In the genomic region with DNA sequence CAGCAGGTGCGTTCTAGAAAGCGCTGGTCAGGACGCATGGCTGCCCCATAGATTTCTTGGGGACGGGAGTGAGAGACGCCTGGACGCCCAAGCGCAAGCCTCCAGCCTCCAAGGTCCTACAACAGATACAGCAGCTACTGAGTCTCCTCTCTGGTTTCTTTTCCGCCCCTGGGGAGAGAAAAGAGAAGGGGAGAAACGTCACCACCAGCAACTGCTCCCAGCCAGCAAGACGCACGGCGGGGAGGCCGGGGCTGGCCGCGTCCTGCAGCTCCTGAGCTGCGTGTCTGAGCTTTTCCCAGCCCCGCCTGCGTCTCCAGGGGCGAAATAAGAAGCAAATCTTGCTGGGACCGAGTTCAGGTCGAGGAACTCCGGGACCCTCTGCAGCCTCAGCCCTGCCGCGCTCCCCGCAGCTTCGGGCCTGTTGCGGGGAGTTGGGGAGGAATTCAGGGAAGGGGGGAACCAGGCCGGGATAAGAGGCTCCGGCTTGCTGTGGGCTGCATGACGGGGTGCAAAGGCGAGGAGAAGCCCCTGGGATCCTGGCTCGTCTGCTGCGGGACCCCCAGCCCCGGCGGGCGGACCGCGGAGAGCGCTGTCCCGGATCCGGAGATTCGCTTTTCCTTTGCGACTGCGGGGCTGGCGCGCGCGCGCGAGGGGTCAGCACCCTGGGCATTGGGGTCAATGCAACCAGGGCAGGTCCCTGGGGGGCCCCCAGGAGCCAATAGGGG, we compare ENCODE assay signal across 14 cellular contexts. TPM values are rescaled to one million over a fixed set of nuclear protein-coding genes. Genes with fewer than 3 reads are reported as not detected.
DNase-seq lines count a peak whose midpoint lies in the region; ATAC-seq and TF ChIP-seq lines count a peak whose summit lies in the region.
"Had no signal": no experiment of that assay in that cellular context is flagged by ENCODE, and none has a peak within 500 bp of the region (broad histone marks: within the 10 kb centered on the region; RNA-seq: fewer than 3 reads in every experiment).

No MANE protein-coding gene starts in this region.

- in situ Hi-C loops in Panc1 (cut with HindIII; ENCODE audit: low pct_unique_long_range_greater_than_20kb, low sequenced_read_pairs): no loop called here

- peaks cover 7% of the 10 kb centered on the region for H3K4me1 Mint-ChIP-seq in activated T-cell treated with anti-CD3 and anti-CD28 coated beads, Interleukin-2, amount 50 U/mL, for 72 hours (ENCODE audit: low read depth)

- H3K4me3 ChIP-seq in H7 (ENCODE audit: insufficient read depth, low read depth, low read length): peak overlapping the region; percentile 17; the same call in 1 of the 2 replicates
- H3K4me3 ChIP-seq in Panc1 (ENCODE audit: low read depth in 2 of 2, low read length in 2 of 2): no peak overlapping the region
- peak overlapping the region; percentile 26; the same call in 1 of the 2 replicates for H3K4me3 ChIP-seq in iPS-20b (ENCODE audit: low read length)
- H3K4me3 ChIP-seq in spleen: peak overlapping the region in 2 of 8 donors; percentile 13 to 35
- no peak overlapping the region for H3K4me3 ChIP-seq in upper lobe of right lung

- TF ChIP-seq POLR2A in spleen (IDR thresholded peaks at IDR 0.05): no peak

- H3K27ac ChIP-seq in Panc1 (ENCODE audit: low read length) (no peak overlapping the region), iPS-20b (ENCODE audit: low read length) (no peak overlapping the region), spleen (no peak overlapping the region), upper lobe of right lung (no peak overlapping the region)
- H3K27ac ChIP-seq: ascending aorta had no signal

- TF ChIP-seq CTCF in Panc1 (IDR thresholded peaks at IDR 0.05): no peak
- no peak for TF ChIP-seq CTCF in spleen (IDR thresholded peaks at IDR 0.05 in 8 of 11, conservative IDR thresholded peaks at IDR 0.05 in 3 of 11)
- TF ChIP-seq CTCF in upper lobe of right lung (IDR thresholded peaks at IDR 0.05): no peak

- CTCF ChIA-PET in Panc1 (lab: Charles Lee): no interaction called here

- intact Hi-C loops in Panc1 (cut with micrococcal nuclease; ENCODE audit: unreplicated experiment) (no loop called here), spleen (cut with DNase I; ENCODE audit: low total_unique reads) (no loop called here), upper lobe of right lung (cut with DNase I) (no loop called here)

- WGBS in spleen, 5 donors: 3 to 7% (median 3%) methylated on average over 36 to 50 of the region's 50 CpGs

- no peaks in the 10 kb centered on the region for H3K36me3 ChIP-seq in H7 (replicated peaks; ENCODE audit: control insufficient read depth, insufficient read depth, low read length)
- H3K36me3 ChIP-seq in Panc1 (ENCODE audit: control insufficient read depth, insufficient read depth, low read length): no peaks in the 10 kb centered on the region
- H3K36me3 ChIP-seq in iPS-20b (ENCODE audit: insufficient read depth, low read depth, low read length): no peaks in the 10 kb centered on the region
- H3K36me3 ChIP-seq in spleen: no peaks in the 10 kb centered on the region
- H3K36me3 ChIP-seq in upper lobe of right lung: no peaks in the 10 kb centered on the region
- H3K36me3 ChIP-seq: ascending aorta had no signal

- ATAC-seq in Panc1 (peak; percentile 69), upper lobe of right lung (no peak)
- ATAC-seq in activated T-cell treated with anti-CD3 and anti-CD28 coated beads, Interleukin-2, amount 50 U/mL, for 72 hours (replicated peaks in 1 of 2): no peak
- ATAC-seq: naive thymus-derived CD8-positive, alpha-beta T cell had no signal

- H3K27me3 ChIP-seq in H7 (ENCODE audit: control insufficient read depth, insufficient read depth, low read length) (peaks cover 93% of the 10 kb centered on the region), Panc1 (ENCODE audit: control insufficient read depth, insufficient read depth, low read length) (no peaks in the 10 kb centered on the region), iPS-20b (ENCODE audit: insufficient read depth, low read length) (peaks cover 100% of the 10 kb centered on the region), spleen (replicated peaks in 1 of 7) (peaks cover 0 to 77% (median 31%) of the 10 kb centered on the region in 7 donors), upper lobe of right lung (peaks cover 45% of the 10 kb centered on the region)
- H3K27me3 ChIP-seq: ascending aorta had no signal

- peaks cover 71% of the 10 kb centered on the region for H3K27me3 Mint-ChIP-seq in activated T-cell treated with anti-CD3 and anti-CD28 coated beads, Interleukin-2, amount 50 U/mL, for 72 hours (ENCODE audit: low read depth)

- H3K27ac Mint-ChIP-seq in activated T-cell treated with anti-CD3 and anti-CD28 coated beads, Interleukin-2, amount 50 U/mL, for 72 hours: no peak overlapping the region
- H3K27ac Mint-ChIP-seq: activated CD4-positive, alpha-beta memory T cell treated with anti-CD3 and anti-CD28 coated beads for 36 hours had no signal

- POLR2A ChIA-PET in Panc1 (lab: Charles Lee): no interaction called here

- no peaks in the 10 kb centered on the region for H3K4me1 ChIP-seq in Panc1 (ENCODE audit: control insufficient read depth, insufficient read depth, low read length)
- no peaks in the 10 kb centered on the region for H3K4me1 ChIP-seq in iPS-20b (ENCODE audit: insufficient read depth, low read length)
- peaks cover 0 to 14% (median 6%) of the 10 kb centered on the region in 6 donors for H3K4me1 ChIP-seq in spleen
- no peaks in the 10 kb centered on the region for H3K4me1 ChIP-seq in upper lobe of right lung
- H3K4me1 ChIP-seq: ascending aorta had no signal

- peaks cover 8 to 10% of the 10 kb centered on the region in 2 donors for H3K36me3 Mint-ChIP-seq in activated T-cell treated with anti-CD3 and anti-CD28 coated beads, Interleukin-2, amount 50 U/mL, for 72 hours (ENCODE audit: insufficient read depth in 2 of 2)
- H3K36me3 Mint-ChIP-seq: activated CD4-positive, alpha-beta memory T cell treated with anti-CD3 and anti-CD28 coated beads for 36 hours had no signal

- H3K4me3 Mint-ChIP-seq in activated T-cell treated with anti-CD3 and anti-CD28 coated beads, Interleukin-2, amount 50 U/mL, for 72 hours: peak overlapping the region in 1 of 2 donors; percentile 20
- H3K4me3 Mint-ChIP-seq: activated CD4-positive, alpha-beta memory T cell treated with anti-CD3 and anti-CD28 coated beads for 36 hours had no signal

- no peak overlapping the region for H3K9ac ChIP-seq in iPS-20b (ENCODE audit: low read depth, low read length)

- DNase-seq in H7 (peak; percentile 74), Panc1 (ENCODE audit: low read depth, low spot score) (no peak), spleen (peak; percentile 54), upper lobe of right lung (no peak), hippocampal formation (lab: John Stamatoyannopoulos, UW) (no peak)
- DNase-seq in activated T-cell treated with anti-CD3 and anti-CD28 coated beads, Interleukin-2, amount 50 U/mL, for 72 hours: no peak
- DNase-seq: activated CD4-positive, alpha-beta memory T cell treated with anti-CD3 and anti-CD28 coated beads for 36 hours; COR-L47; effector CD4-positive, alpha-beta T cell; foreskin melanocyte; NCI-H510A had no signal

- H3K9me3 ChIP-seq in Panc1 (ENCODE audit: control insufficient read depth, insufficient read depth, low read depth, low read length) (no peaks in the 10 kb centered on the region), iPS-20b (ENCODE audit: insufficient read depth, low read depth, low read length) (peaks cover 17% of the 10 kb centered on the region; the same call in 1 of the 2 replicates), spleen (no peaks in the 10 kb centered on the region), upper lobe of right lung (no peaks in the 10 kb centered on the region)
- H3K9me3 ChIP-seq: ascending aorta had no signal

- BruUV-seq in Panc1 (replicated peaks; lab: Mats Ljungman, UMichigan): no TSS peak

- H3K9me3 Mint-ChIP-seq in activated T-cell treated with anti-CD3 and anti-CD28 coated beads, Interleukin-2, amount 50 U/mL, for 72 hours: peaks cover 4 to 7% of the 10 kb centered on the region in 2 donors
- H3K9me3 Mint-ChIP-seq: activated CD4-positive, alpha-beta memory T cell treated with anti-CD3 and anti-CD28 coated beads for 36 hours had no signal

RNA-seq across cellular contexts. Expression of gene SHOX, which starts 6.8 kb away (rescaled TPM):
- total RNA-seq in H7 (2014; rRNA removed; shearing (Covaris generic)): not detected in 2 replicates
- total RNA-seq in Panc1 (2021; ENCODE audit: unreplicated experiment): not detected
- polyA plus RNA-seq in Panc1 (2012; ENCODE audit: insufficient read length): 0.15 TPM
- not detected for total RNA-seq in spleen
- polyA plus RNA-seq in spleen: not detected
- total RNA-seq in upper lobe of right lung: not detected
- total RNA-seq in activated T-cell treated with anti-CD3 and anti-CD28 coated beads, Interleukin-2, amount 50 U/mL, for 72 hours: not detected
- total RNA-seq: activated CD4-positive, alpha-beta memory T cell treated with anti-CD3 and anti-CD28 coated beads for 36 hours; ascending aorta; naive thymus-derived CD8-positive, alpha-beta T cell had no signal
- polyA plus RNA-seq: naive thymus-derived CD8-positive, alpha-beta T cell had no signal

Comparison
In these comparisons a context has a peak if more than half of its experiments do, and no peak if none do; other contexts are left out.
1. DNase-seq: peak in H7 (single experiment) and spleen (single experiment); none in Panc1 (single experiment), upper lobe of right lung (single experiment), activated T-cell treated with anti-CD3 and anti-CD28 coated beads, Interleukin-2, amount 50 U/mL, for 72 hours (0 of 2) and hippocampal formation (0 of 2).
2. H3K4me3 ChIP-seq: peak in H7 (single experiment) and iPS-20b (single experiment); none in Panc1 (0 of 2) and upper lobe of right lung (single experiment).